ENCODE assay signal across 28 cellular contexts in genomic region chr13:80591978-80592377, GRCh38.
"Had no signal": no experiment of that assay in that cellular context is flagged by ENCODE, and none has a peak within 500 bp of the region (broad histone marks: within the 10 kb centered on the region; RNA-seq: fewer than 3 reads in every experiment).

No MANE protein-coding gene starts in this region.

- H3K9me3 ChIP-seq: body of pancreas, MG63, SJSA1 had no signal

- H3K27ac ChIP-seq: ascending aorta, body of pancreas, SJSA1 had no signal

- ATAC-seq: activated CD4-positive, CD25-positive, alpha-beta regulatory T cell treated with anti-CD3 and anti-CD28 coated beads, Interleukin-2, amount 50 U/mL, for 24 hours; activated CD8-positive, alpha-beta T cell treated with anti-CD3 and anti-CD28 coated beads for 36 hours; activated T-cell treated with anti-CD3 and anti-CD28 coated beads, Interleukin-2, amount 50 U/mL, for 72 hours; body of pancreas; SK-N-SH treated with all-trans-retinoic acid at 6 μM for 48 hours; T-helper 17 cell had no signal

- H3K27me3 Mint-ChIP-seq: activated CD8-positive, alpha-beta T cell treated with anti-CD3 and anti-CD28 coated beads for 36 hours; T-helper 17 cell had no signal

- H3K27me3 ChIP-seq: ascending aorta, body of pancreas, MG63, SJSA1 had no signal

- DNase-seq: activated CD4-positive, alpha-beta T cell treated with anti-CD3 and anti-CD28 coated beads for 4 hours; activated CD8-positive, alpha-beta memory T cell treated with anti-CD3 and anti-CD28 coated beads, Interleukin-2, amount 50 U/mL, for 4 hours; activated CD8-positive, alpha-beta T cell treated with anti-CD3 and anti-CD28 coated beads for 36 hours; activated naive CD4-positive, alpha-beta T cell treated with anti-CD3 and anti-CD28 coated beads, Interleukin-2, amount 50 U/mL, for 16 hours; activated T-cell treated with anti-CD3 and anti-CD28 coated beads, Interleukin-2, amount 50 U/mL, for 72 hours; amniotic stem cell; body of pancreas; central memory CD4-positive, alpha-beta T cell; MG63; MV-4-11; NCI-H1092 treated with DMSO at 0.1 percent for 48 hours; NCI-H1436; NCI-H1694 treated with DMSO at 0.1 percent for 48 hours; NCI-H2029 treated with DMSO at 0.1 percent for 48 hours; NCI-H345; NCI-H510A; NCI-H526 treated with DMSO at 0.1 percent for 48 hours; PC-3; SHP77; T-helper 17 cell; T1000 had no signal

- H3K9me3 Mint-ChIP-seq: activated CD8-positive, alpha-beta T cell treated with anti-CD3 and anti-CD28 coated beads for 36 hours had no signal

- H3K4me3 Mint-ChIP-seq: activated CD8-positive, alpha-beta T cell treated with anti-CD3 and anti-CD28 coated beads for 36 hours; activated T-cell treated with anti-CD3 and anti-CD28 coated beads, Interleukin-2, amount 50 U/mL, for 72 hours; T-helper 17 cell had no signal

- H3K36me3 ChIP-seq: ascending aorta, MG63, SJSA1 had no signal

- H3K4me3 ChIP-seq: ascending aorta, body of pancreas, MG63, SJSA1 had no signal

- H3K4me1 ChIP-seq: ascending aorta, body of pancreas, SJSA1 had no signal

- H3K27ac Mint-ChIP-seq: activated CD8-positive, alpha-beta T cell treated with anti-CD3 and anti-CD28 coated beads for 36 hours; activated T-cell treated with anti-CD3 and anti-CD28 coated beads, Interleukin-2, amount 50 U/mL, for 72 hours; T-helper 17 cell had no signal

- H3K4me1 Mint-ChIP-seq: T-helper 17 cell had no signal

- FAIRE-seq: bronchial epithelial cell, RCC 7860, TTC549 had no signal
